In the genomic region with DNA sequence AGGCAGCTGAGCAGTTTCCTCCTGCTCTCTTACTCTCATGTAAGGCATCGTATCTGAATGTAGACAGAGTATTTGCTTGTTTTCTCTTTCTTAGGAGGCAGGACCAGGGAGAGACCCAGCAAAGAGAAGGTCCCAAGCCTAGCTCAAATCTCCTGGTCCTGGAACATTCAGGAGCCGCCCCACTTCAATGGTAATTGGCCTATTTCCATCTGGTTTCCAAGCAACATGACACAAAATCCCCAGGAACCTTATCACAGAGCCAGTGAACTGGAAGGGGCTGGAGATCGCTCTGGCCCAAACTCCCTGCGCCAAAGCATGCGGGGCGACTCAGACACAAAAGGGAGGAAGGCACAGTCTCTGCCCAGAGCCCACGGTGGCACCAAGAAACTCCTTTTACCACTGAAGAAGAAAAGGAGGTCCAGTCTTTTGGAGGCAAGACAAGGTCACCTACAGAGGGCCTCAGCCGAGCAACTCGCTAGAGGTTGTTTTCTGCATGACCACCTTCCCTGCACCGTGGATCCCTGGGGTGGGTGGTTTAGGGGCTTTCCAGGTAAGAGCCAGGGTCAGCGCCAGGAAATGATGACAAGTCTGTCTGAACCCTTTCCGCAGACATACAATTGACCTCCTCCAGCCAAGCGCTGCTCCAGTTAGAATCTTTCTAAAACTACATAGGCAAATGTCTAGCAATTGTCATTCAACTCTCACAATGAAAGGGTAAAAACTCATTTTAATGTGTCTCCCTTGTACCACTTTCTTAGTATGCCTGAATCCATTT, we compare ENCODE assay signal across 10 cellular contexts.
DNase-seq lines count a peak whose midpoint lies in the region; ATAC-seq, FAIRE-seq and TF ChIP-seq lines count a peak whose summit lies in the region.
"Had no signal": no experiment of that assay in that cellular context is flagged by ENCODE, and none has a peak within 500 bp of the region (broad histone marks: within the 10 kb centered on the region; RNA-seq: fewer than 3 reads in every experiment).

No MANE protein-coding gene starts in this region.

- TF ChIP-seq CTCF in left ventricle myocardium inferior (IDR thresholded peaks at IDR 0.05; ENCODE audit: borderline replicate concordance): no peak
- TF ChIP-seq CTCF in kidney (IDR thresholded peaks at IDR 0.05; ENCODE audit: borderline replicate concordance, extremely low read depth, insufficient read depth): no peak

- no peak overlapping the region for H3K9ac ChIP-seq in kidney (ENCODE audit: low read length in 2 of 2)

- H3K36me3 ChIP-seq in left ventricle myocardium inferior (no peaks in the 10 kb centered on the region), kidney (ENCODE audit: control insufficient read depth in 1 of 2, insufficient read depth in 2 of 2, low read length in 2 of 2) (no peaks in the 10 kb centered on the region)

- peak overlapping the region; percentile 61 for H3K27ac Mint-ChIP-seq in activated naive CD4-positive, alpha-beta T cell treated with anti-CD3 and anti-CD28 coated beads, Interleukin-2, amount 10 ng/mL, durations not matched to agents 7 days and 5 days

- H3K27me3 Mint-ChIP-seq in activated naive CD4-positive, alpha-beta T cell treated with anti-CD3 and anti-CD28 coated beads, Interleukin-2, amount 10 ng/mL, durations not matched to agents 7 days and 5 days: peaks cover 14% of the 10 kb centered on the region

- H3K4me1 ChIP-seq in left ventricle myocardium inferior (peaks cover 24% of the 10 kb centered on the region), kidney (ENCODE audit: control insufficient read depth in 1 of 2, insufficient read depth in 1 of 2, low read depth in 1 of 2, low read length in 2 of 2) (no peaks in the 10 kb centered on the region)

- H3K4me3 Mint-ChIP-seq in activated naive CD4-positive, alpha-beta T cell treated with anti-CD3 and anti-CD28 coated beads, Interleukin-2, amount 10 ng/mL, durations not matched to agents 7 days and 5 days: no peak overlapping the region

- H3K27ac ChIP-seq in left ventricle myocardium inferior (replicated peaks) (peak overlapping the region; percentile 38), kidney (ENCODE audit: low read depth in 2 of 2, low read length in 2 of 2) (no peak overlapping the region)

- no peaks in the 10 kb centered on the region for H3K9me3 ChIP-seq in left ventricle myocardium inferior (replicated peaks)
- H3K9me3 ChIP-seq in kidney (ENCODE audit: control insufficient read depth in 1 of 2, low read length in 2 of 2): no peaks in the 10 kb centered on the region

- H3K36me3 Mint-ChIP-seq in activated naive CD4-positive, alpha-beta T cell treated with anti-CD3 and anti-CD28 coated beads, Interleukin-2, amount 10 ng/mL, durations not matched to agents 7 days and 5 days: no peaks in the 10 kb centered on the region

- peaks cover 27% of the 10 kb centered on the region for H3K27me3 ChIP-seq in left ventricle myocardium inferior (ENCODE audit: low read depth)

- CTCF ChIA-PET in activated naive CD4-positive, alpha-beta T cell treated with anti-CD3 and anti-CD28 coated beads, Interleukin-2, amount 10 ng/mL, durations not matched to agents 7 days and 5 days (lab: Charles Lee): no interaction called here

- H3K4me1 Mint-ChIP-seq in activated naive CD4-positive, alpha-beta T cell treated with anti-CD3 and anti-CD28 coated beads, Interleukin-2, amount 10 ng/mL, durations not matched to agents 7 days and 5 days: no peaks in the 10 kb centered on the region

- no peak overlapping the region for H3K4me3 ChIP-seq in left ventricle myocardium inferior
- H3K4me3 ChIP-seq in kidney (ENCODE audit: low read length in 2 of 2): no peak overlapping the region

- H3K9me3 Mint-ChIP-seq in activated naive CD4-positive, alpha-beta T cell treated with anti-CD3 and anti-CD28 coated beads, Interleukin-2, amount 10 ng/mL, durations not matched to agents 7 days and 5 days: no peaks in the 10 kb centered on the region

- no peak for FAIRE-seq in kidney (lab: Jason Lieb, UNC)

- DNase-seq in activated naive CD4-positive, alpha-beta T cell treated with anti-CD3 and anti-CD28 coated beads, Interleukin-2, amount 10 ng/mL, durations not matched to agents 7 days and 5 days: no peak
- no peak for DNase-seq in activated naive CD4-positive, alpha-beta T cell (lab: John Stamatoyannopoulos, UW)
- DNase-seq in NCI-H526 (lab: John Stamatoyannopoulos, UW) (peak; percentile 77 to 80), left ventricle myocardium inferior (no peak), kidney (no peak), NCI-H524 (lab: John Stamatoyannopoulos, UW) (no peak)
- DNase-seq: activated T-cell treated with anti-CD3 and anti-CD28 coated beads, Interleukin-2, amount 50 U/mL, for 48 hours; GOT3 had no signal

- intact Hi-C loops in left ventricle myocardium inferior (cut with micrococcal nuclease) (no loop called here), kidney (cut with DNase I) (no loop called here)

- ATAC-seq in GM21786 (IDR thresholded peaks at IDR 0.05; ENCODE audit: unreplicated experiment) (no peak), GM21381 (IDR thresholded peaks at IDR 0.05; ENCODE audit: unreplicated experiment) (no peak)

Comparison
In these comparisons a context has a peak if more than half of its experiments do, and no peak if none do; other contexts are left out.
1. DNase-seq: peak in NCI-H526 (2 of 2); none in activated naive CD4-positive, alpha-beta T cell treated with anti-CD3 and anti-CD28 coated beads, Interleukin-2, amount 10 ng/mL, durations not matched to agents 7 days and 5 days (single experiment), activated naive CD4-positive, alpha-beta T cell (0 of 4), left ventricle myocardium inferior (single experiment), kidney (single experiment) and NCI-H524 (0 of 2).